In the genomic region with DNA sequence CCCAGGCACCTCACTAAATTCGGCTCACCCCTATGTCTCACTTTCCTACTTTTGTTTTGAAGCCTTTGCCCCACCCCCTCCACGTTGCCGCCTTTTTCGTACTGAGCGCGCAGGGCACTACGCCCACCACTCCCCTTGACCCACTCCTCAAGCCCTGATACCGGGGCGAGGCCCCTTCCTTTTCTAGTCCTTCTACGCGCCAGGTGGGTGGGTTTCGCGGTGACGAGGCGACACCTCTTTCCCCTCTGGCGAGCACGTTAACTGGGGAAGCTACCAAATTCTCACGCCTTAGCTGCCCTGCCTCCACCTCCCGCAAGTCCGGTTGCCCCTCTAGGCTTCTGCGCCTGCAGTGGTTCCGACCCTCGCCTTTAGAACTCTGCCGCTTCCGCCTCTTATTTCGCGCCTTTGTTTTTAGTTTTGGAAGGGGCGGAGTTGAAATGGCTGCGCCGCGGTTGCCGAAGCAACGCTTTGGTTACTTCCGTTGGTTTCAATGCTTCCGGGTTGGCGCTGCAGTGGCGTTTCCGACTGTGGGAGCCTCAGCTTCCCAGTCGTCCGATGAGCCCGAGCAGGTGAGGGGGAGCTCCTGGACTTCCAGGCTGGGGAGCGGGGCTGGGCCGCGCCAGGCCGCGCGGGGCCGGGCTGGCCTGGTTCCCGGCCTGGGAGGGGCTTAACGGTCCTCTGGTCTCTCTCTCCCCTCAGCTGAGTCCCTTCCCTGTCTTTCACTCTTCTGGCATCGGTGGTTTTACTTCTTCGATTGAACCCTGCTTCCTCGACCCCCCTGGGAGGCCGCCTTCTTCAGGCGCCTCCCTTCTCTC, we compare ENCODE assay signal across 8 cellular contexts. TPM values are rescaled to one million over a fixed set of nuclear protein-coding genes. Genes with fewer than 3 reads are reported as not detected.
DNase-seq lines count a peak whose midpoint lies in the region; TF ChIP-seq lines count a peak whose summit lies in the region.

A gene with protein sequence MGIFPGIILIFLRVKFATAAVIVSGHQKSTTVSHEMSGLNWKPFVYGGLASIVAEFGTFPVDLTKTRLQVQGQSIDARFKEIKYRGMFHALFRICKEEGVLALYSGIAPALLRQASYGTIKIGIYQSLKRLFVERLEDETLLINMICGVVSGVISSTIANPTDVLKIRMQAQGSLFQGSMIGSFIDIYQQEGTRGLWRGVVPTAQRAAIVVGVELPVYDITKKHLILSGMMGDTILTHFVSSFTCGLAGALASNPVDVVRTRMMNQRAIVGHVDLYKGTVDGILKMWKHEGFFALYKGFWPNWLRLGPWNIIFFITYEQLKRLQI (plus strand): TSS at position 512 of the 815 bp plus-strand sequence. CDS start 360 bp downstream, outside the sequence.

- TF ChIP-seq CTCF in LNCaP clone FGC (IDR thresholded peaks at IDR 0.05; ENCODE audit: control insufficient read depth, extremely low read depth, insufficient read depth), result no peak
- TF ChIP-seq CTCF in neural cell (IDR thresholded peaks at IDR 0.05; ENCODE audit: poor library complexity, severe bottlenecking), result no peak

- TF ChIP-seq RAD21 in neural cell (conservative IDR thresholded peaks at IDR 0.05), result no peak

- no peaks in the 10 kb centered on the region for H3K9me2 ChIP-seq in neural cell (ENCODE audit: insufficient read depth, low read length)

- H3K4me1 ChIP-seq in stomach smooth muscle (ENCODE audit: control insufficient read depth, insufficient read depth, low read length), result no peaks in the 10 kb centered on the region

- no peaks in the 10 kb centered on the region for H3K79me2 ChIP-seq in neural cell (replicated peaks; ENCODE audit: insufficient read depth, low read length)

- H3K9me3 ChIP-seq in neural cell (ENCODE audit: low read length), result no peaks in the 10 kb centered on the region
- no peaks in the 10 kb centered on the region for H3K9me3 ChIP-seq in stomach smooth muscle (ENCODE audit: control insufficient read depth in 2 of 2, low read length in 2 of 2)

- H3K4me2 ChIP-seq in neural cell (ENCODE audit: low read length), result peak within 1 kb of the TSS; percentile 70

- no peaks in the 10 kb centered on the region for H3K9me3 Mint-ChIP-seq in activated T-helper 2 cell treated with anti-CD3 and anti-CD28 coated beads, Interferon-gamma antibody, Interleukin-2, Interleukin-4, amounts not matched to agents 10 μg/mL and 5 μg/mL and 100 μg/mL, durations not matched to agents 14 hours and 24 hours and 36 hours

- peak within 1 kb of the TSS; percentile 61 for H3K27ac ChIP-seq in neural cell (ENCODE audit: low read length)
- no peak within 1 kb of the TSS for H3K27ac ChIP-seq in stomach smooth muscle (ENCODE audit: low read length)

- peak within 1 kb of the TSS; percentile 96 for H3K27ac Mint-ChIP-seq in activated T-helper 2 cell treated with anti-CD3 and anti-CD28 coated beads, Interferon-gamma antibody, Interleukin-2, Interleukin-4, amounts not matched to agents 10 μg/mL and 5 μg/mL and 100 μg/mL, durations not matched to agents 14 hours and 24 hours and 36 hours

- no peaks in the 10 kb centered on the region for H3K36me3 Mint-ChIP-seq in activated T-helper 2 cell treated with anti-CD3 and anti-CD28 coated beads, Interferon-gamma antibody, Interleukin-2, Interleukin-4, amounts not matched to agents 10 μg/mL and 5 μg/mL and 100 μg/mL, durations not matched to agents 14 hours and 24 hours and 36 hours (ENCODE audit: low read depth)

- H3F3A ChIP-seq in neural cell (ENCODE audit: insufficient read depth, low read length, poor library complexity, severe bottlenecking), result no peaks in the 10 kb centered on the region

- no peaks in the 10 kb centered on the region for H3K36me3 ChIP-seq in neural cell (ENCODE audit: insufficient read depth, low read length)
- H3K36me3 ChIP-seq in stomach smooth muscle (ENCODE audit: control insufficient read depth in 2 of 2, insufficient read depth in 2 of 2, low read length in 2 of 2), result no peaks in the 10 kb centered on the region

- H3K4me3 Mint-ChIP-seq in activated T-helper 2 cell treated with anti-CD3 and anti-CD28 coated beads, Interferon-gamma antibody, Interleukin-2, Interleukin-4, amounts not matched to agents 10 μg/mL and 5 μg/mL and 100 μg/mL, durations not matched to agents 14 hours and 24 hours and 36 hours (ENCODE audit: low read depth), result peak within 1 kb of the TSS; percentile 94

- peaks cover 18% of the 10 kb centered on the region for H3K4me1 Mint-ChIP-seq in activated T-helper 2 cell treated with anti-CD3 and anti-CD28 coated beads, Interferon-gamma antibody, Interleukin-2, Interleukin-4, amounts not matched to agents 10 μg/mL and 5 μg/mL and 100 μg/mL, durations not matched to agents 14 hours and 24 hours and 36 hours (ENCODE audit: low read depth)

- H3K27me3 Mint-ChIP-seq in activated T-helper 2 cell treated with anti-CD3 and anti-CD28 coated beads, Interferon-gamma antibody, Interleukin-2, Interleukin-4, amounts not matched to agents 10 μg/mL and 5 μg/mL and 100 μg/mL, durations not matched to agents 14 hours and 24 hours and 36 hours (ENCODE audit: low read depth), result no peaks in the 10 kb centered on the region

- no peak within 1 kb of the TSS for H2AFZ ChIP-seq in neural cell (ENCODE audit: low read depth, low read length)

- TF ChIP-seq POLR2A in Raji (IDR thresholded peaks at IDR 0.05; ENCODE audit: insufficient read depth, low read depth, low read length), result peak; percentile 57

- intact Hi-C loops in activated T-helper 2 cell treated with anti-CD3 and anti-CD28 coated beads, Interferon-gamma antibody, Interleukin-2, Interleukin-4, amounts not matched to agents 10 μg/mL and 5 μg/mL and 100 μg/mL, durations not matched to agents 14 hours and 24 hours and 36 hours (cut with micrococcal nuclease), result loop anchor here (1.0 to 5.0 kb wide), 4 partner anchors 63 to 564 kb away; a partner anchor contains a TSS

- H3K9ac ChIP-seq in neural cell (ENCODE audit: low read length), result peak within 1 kb of the TSS; percentile 68
- H3K9ac ChIP-seq in stomach smooth muscle (ENCODE audit: low read length in 2 of 2), result peak within 1 kb of the TSS; percentile 69 to 70

- H3K27me3 ChIP-seq in neural cell (ENCODE audit: insufficient read depth, low read depth, low read length) (no peaks in the 10 kb centered on the region), stomach smooth muscle (ENCODE audit: control insufficient read depth in 1 of 2, insufficient read depth in 2 of 2, low read length in 2 of 2) (no peaks in the 10 kb centered on the region)

- H3K4me3 ChIP-seq in LNCaP clone FGC (ENCODE audit: low read depth, low read length), result peak within 1 kb of the TSS; percentile 76
- peak within 1 kb of the TSS; percentile 76 for H3K4me3 ChIP-seq in neural cell (ENCODE audit: low read length)
- H3K4me3 ChIP-seq in stomach smooth muscle (ENCODE audit: low read length in 2 of 2), result peak within 1 kb of the TSS; percentile 79 to 80

- DNase-seq in ELR (ENCODE audit: low read depth) (peak; percentile 83), H4 (ENCODE audit: low spot score) (peak; percentile 74), LNCaP clone FGC (ENCODE audit: low read depth) (peak; percentile 46), fibroblast of the conjunctiva (ENCODE audit: low read depth) (peak; percentile 47)
- DNase-seq in activated T-helper 2 cell treated with anti-CD3 and anti-CD28 coated beads, Interferon-gamma antibody, Interleukin-2, Interleukin-4, amounts not matched to agents 10 μg/mL and 5 μg/mL and 100 μg/mL, durations not matched to agents 14 hours and 24 hours and 36 hours (ENCODE audit: low spot score), result peak; percentile 70

- no peaks in the 10 kb centered on the region for H4K20me1 ChIP-seq in neural cell (ENCODE audit: insufficient read depth)

- peak; percentile 10 for TF ChIP-seq EP300 in neural cell (conservative IDR thresholded peaks at IDR 0.05; ENCODE audit: poor library complexity, severe bottlenecking)

TF ChIP-seq in neural cell, 6 proteins besides CTCF, POLR2A, EP300 and RAD21:
- TF ChIP-seq POLR2AphosphoS5 (IDR thresholded peaks at IDR 0.05) (peak; percentile 67), EZH2 (IDR thresholded peaks at IDR 0.05; ENCODE audit: borderline replicate concordance, insufficient read depth, low read length, poor library complexity, severe bottlenecking) (no peak), SMC3 (conservative IDR thresholded peaks at IDR 0.05; ENCODE audit: poor library complexity) (peak; percentile 41), MXI1 (conservative IDR thresholded peaks at IDR 0.05; ENCODE audit: poor library complexity, severe bottlenecking) (peak; percentile 89)
- TF ChIP-seq, protein P1, sequence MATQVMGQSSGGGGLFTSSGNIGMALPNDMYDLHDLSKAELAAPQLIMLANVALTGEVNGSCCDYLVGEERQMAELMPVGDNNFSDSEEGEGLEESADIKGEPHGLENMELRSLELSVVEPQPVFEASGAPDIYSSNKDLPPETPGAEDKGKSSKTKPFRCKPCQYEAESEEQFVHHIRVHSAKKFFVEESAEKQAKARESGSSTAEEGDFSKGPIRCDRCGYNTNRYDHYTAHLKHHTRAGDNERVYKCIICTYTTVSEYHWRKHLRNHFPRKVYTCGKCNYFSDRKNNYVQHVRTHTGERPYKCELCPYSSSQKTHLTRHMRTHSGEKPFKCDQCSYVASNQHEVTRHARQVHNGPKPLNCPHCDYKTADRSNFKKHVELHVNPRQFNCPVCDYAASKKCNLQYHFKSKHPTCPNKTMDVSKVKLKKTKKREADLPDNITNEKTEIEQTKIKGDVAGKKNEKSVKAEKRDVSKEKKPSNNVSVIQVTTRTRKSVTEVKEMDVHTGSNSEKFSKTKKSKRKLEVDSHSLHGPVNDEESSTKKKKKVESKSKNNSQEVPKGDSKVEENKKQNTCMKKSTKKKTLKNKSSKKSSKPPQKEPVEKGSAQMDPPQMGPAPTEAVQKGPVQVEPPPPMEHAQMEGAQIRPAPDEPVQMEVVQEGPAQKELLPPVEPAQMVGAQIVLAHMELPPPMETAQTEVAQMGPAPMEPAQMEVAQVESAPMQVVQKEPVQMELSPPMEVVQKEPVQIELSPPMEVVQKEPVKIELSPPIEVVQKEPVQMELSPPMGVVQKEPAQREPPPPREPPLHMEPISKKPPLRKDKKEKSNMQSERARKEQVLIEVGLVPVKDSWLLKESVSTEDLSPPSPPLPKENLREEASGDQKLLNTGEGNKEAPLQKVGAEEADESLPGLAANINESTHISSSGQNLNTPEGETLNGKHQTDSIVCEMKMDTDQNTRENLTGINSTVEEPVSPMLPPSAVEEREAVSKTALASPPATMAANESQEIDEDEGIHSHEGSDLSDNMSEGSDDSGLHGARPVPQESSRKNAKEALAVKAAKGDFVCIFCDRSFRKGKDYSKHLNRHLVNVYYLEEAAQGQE (IDR thresholded peaks at IDR 0.05; ENCODE audit: borderline replicate concordance), result no peak
TF ChIP-seq in neural cell: peak in this region for 3.

RNA-seq across cellular contexts. Expression of the gene that starts here (rescaled TPM):
- 16.7 and 30.6 TPM in 2 replicates for total RNA-seq in H4 (2014; rRNA removed; shearing (Covaris generic))
- total RNA-seq in activated T-helper 2 cell treated with anti-CD3 and anti-CD28 coated beads, Interferon-gamma antibody, Interleukin-2, Interleukin-4, amounts not matched to agents 10 μg/mL and 5 μg/mL and 100 μg/mL, durations not matched to agents 14 hours and 24 hours and 36 hours, result 10.5 TPM in 2 replicates
- 127 and 150 TPM in 2 replicates for polyA plus RNA-seq in neural cell
- 45.4 and 46.5 TPM in 2 replicates for polyA minus RNA-seq in neural cell
